ENCODE assay signal across 1 cellular context in genomic region chr19:35154535-35155406, GRCh38.
A peak's percentile ranks its signal among the peaks of the same experiment; 100 is the strongest.
TF ChIP-seq lines count a peak whose summit lies in the region.

FXYD5 (plus strand) TSS chr19:35154735; CDS start chr19:35155551, 816 bp downstream.

TF ChIP-seq in K562, 482 proteins besides CTCF, POLR2A, EP300 and RAD21 (continued from another document and continues in another):
- TF ChIP-seq ZBTB40 (IDR thresholded peaks at IDR 0.05) = no peak; the same call in 1 of the 2 replicates
- TF ChIP-seq ZBTB40 (CRISPR knock-in tag; IDR thresholded peaks at IDR 0.05) = no peak
- 0 out of 4 replicates have a peak, but pooled peaks of 1 of the 2 experiments have one; percentile 41 for TF ChIP-seq KDM4B (IDR thresholded peaks at IDR 0.05; ENCODE audit: borderline replicate concordance in 2 of 2, low read depth in 1 of 2)
- TF ChIP-seq CHD7 (IDR thresholded peaks at IDR 0.05; ENCODE audit: low read depth, low read length) = no peak
- no peak for TF ChIP-seq PHF20 (IDR thresholded peaks at IDR 0.05; ENCODE audit: partially characterized antibody)
- TF ChIP-seq TGIF2 (CRISPR knock-in tag; IDR thresholded peaks at IDR 0.05) = no peak
- TF ChIP-seq CREB5 (CRISPR knock-in tag; IDR thresholded peaks at IDR 0.05) = no peak
- no peak for TF ChIP-seq STAT5B (CRISPR knock-in tag; IDR thresholded peaks at IDR 0.05)
- no peak for TF ChIP-seq CBFA2T2 (conservative IDR thresholded peaks at IDR 0.05)
- no peak for TF ChIP-seq RBM14 (IDR thresholded peaks at IDR 0.05; ENCODE audit: borderline replicate concordance, insufficient read depth, low read depth, low read length)
- TF ChIP-seq ZNF668 (CRISPR knock-in tag; IDR thresholded peaks at IDR 0.05) = no peak
